In genomic region chr4:39544080-39544479, GRCh38 we compare ENCODE assay signal across 8 cellular contexts. TPM values are rescaled to one million over a fixed set of nuclear protein-coding genes. Genes with fewer than 3 reads are reported as not detected.
A peak's percentile ranks its signal among the peaks of the same experiment; 100 is the strongest.
DNase-seq lines count a peak whose midpoint lies in the region; ATAC-seq, FAIRE-seq and TF ChIP-seq lines count a peak whose summit lies in the region.
"Not testable (repeated sequence)": the region's sequence is repeated elsewhere in the genome, so short reads cannot be mapped to it uniquely, and the experiment has no call there.

No MANE protein-coding gene starts in this region.

- DNase-seq in A549 (ENCODE audit: low read depth in 1 of 2, low spot score in 1 of 2); GM23338 (ENCODE audit: low spot score); WTC11 (ENCODE audit: low spot score); endodermal cell; mesothelial cell of epicardium (ENCODE audit: low spot score in 2 of 2, unreplicated experiment in 2 of 2); neuronal stem cell (ENCODE audit: low spot score): not testable (repeated sequence)
- DNase-seq in NCI-H748 (lab: John Stamatoyannopoulos, UW; ENCODE audit: unreplicated experiment) (peak; percentile 27), stomach (peak; percentile 61)

- H3K36me3 ChIP-seq in GM23338 (ENCODE audit: insufficient read depth); endodermal cell (ENCODE audit: control insufficient read depth, insufficient read depth, low read length); neuronal stem cell (replicated peaks in 1 of 2; ENCODE audit: control insufficient read depth in 2 of 2, insufficient read depth in 2 of 2, low read length in 2 of 2); stomach: not testable (repeated sequence)

- not testable (repeated sequence) for TF ChIP-seq CTCF in A549 (IDR thresholded peaks at IDR 0.05); GM23338 (conservative IDR thresholded peaks at IDR 0.05; ENCODE audit: low read depth in 2 of 2); WTC11 (IDR thresholded peaks at IDR 0.05); endodermal cell (conservative IDR thresholded peaks at IDR 0.05); mesothelial cell of epicardium (IDR thresholded peaks at IDR 0.05; ENCODE audit: unreplicated experiment); stomach (IDR thresholded peaks at IDR 0.05)

- H3K4me1 Mint-ChIP-seq in GM23338 (peaks cover 29% of the 10 kb centered on the region), WTC11 (peaks cover 30% of the 10 kb centered on the region), mesothelial cell of epicardium (peaks cover 28% of the 10 kb centered on the region)
- not testable (repeated sequence) for H3K4me1 Mint-ChIP-seq in endodermal cell

- H3F3A ChIP-seq in GM23338 (replicated peaks; ENCODE audit: low read depth): not testable (repeated sequence)

- not testable (repeated sequence) for H3K79me2 ChIP-seq in GM23338 (replicated peaks; ENCODE audit: insufficient read depth)

- not testable (repeated sequence) for H3K79me1 ChIP-seq in neuronal stem cell (ENCODE audit: low read depth, low read length)

- CTCF ChIA-PET in A549 (lab: Yijun Ruan, JAX): interaction anchor here (2.2 kb wide), 1 partner anchor 75 kb away, joined by 4 read pairs; no protein-coding TSS in a partner anchor
- CTCF ChIA-PET in WTC11 (lab: Charles Lee): not testable (repeated sequence)

- not testable (repeated sequence) for H4K20me1 ChIP-seq in GM23338 (replicated peaks; ENCODE audit: insufficient read depth)

- H3K9ac ChIP-seq in endodermal cell (ENCODE audit: extremely low read depth, low read length, poor library complexity, severe bottlenecking): not testable (repeated sequence)
- H3K9ac ChIP-seq in neuronal stem cell (ENCODE audit: low read depth, low read length, poor library complexity): peak overlapping the region; percentile 30

- not testable (repeated sequence) for H2AFZ ChIP-seq in GM23338; neuronal stem cell (ENCODE audit: low read length)

- not testable (repeated sequence) for H3K36me3 Mint-ChIP-seq in GM23338 (ENCODE audit: low read depth); WTC11
- H3K36me3 Mint-ChIP-seq in endodermal cell (ENCODE audit: low read depth) (peaks cover 17% of the 10 kb centered on the region), mesothelial cell of epicardium (peaks cover 12% of the 10 kb centered on the region)

- not testable (repeated sequence) for H4K8ac ChIP-seq in neuronal stem cell (ENCODE audit: low read depth, low read length)

- TF ChIP-seq POLR2A in A549 (IDR thresholded peaks at IDR 0.05; ENCODE audit: low read length); stomach (IDR thresholded peaks at IDR 0.05): not testable (repeated sequence)

- not testable (repeated sequence) for H3K4ac ChIP-seq in neuronal stem cell (ENCODE audit: low read length)

- not testable (repeated sequence) for TF ChIP-seq EP300 in A549 (IDR thresholded peaks at IDR 0.05); stomach (IDR thresholded peaks at IDR 0.05)

- H3K9me3 ChIP-seq in A549; endodermal cell (ENCODE audit: control insufficient read depth, low read length); neuronal stem cell (replicated peaks in 1 of 2; ENCODE audit: control insufficient read depth in 2 of 2, insufficient read depth in 1 of 2, low read depth in 1 of 2, low read length in 2 of 2); stomach: not testable (repeated sequence)

- peak overlapping the region; percentile 13 for H3K18ac ChIP-seq in neuronal stem cell (ENCODE audit: low read length)

- not testable (repeated sequence) for H3K9me2 ChIP-seq in GM23338 (ENCODE audit: insufficient read depth)

- not testable (repeated sequence) for H3K4me3 Mint-ChIP-seq in GM23338, WTC11, endodermal cell, mesothelial cell of epicardium

- not testable (repeated sequence) for H4K91ac ChIP-seq in neuronal stem cell (ENCODE audit: low read depth, low read length, poor library complexity)

- not testable (repeated sequence) for H2AK5ac ChIP-seq in neuronal stem cell (ENCODE audit: low read depth, low read length)

- H3K27ac ChIP-seq in A549 (peak overlapping the region; percentile 79 to 90), GM23338 (ENCODE audit: low read depth) (0 out of 2 replicates have a peak overlapping the region, but pooled peaks have one; percentile 40), neuronal stem cell (replicated peaks; ENCODE audit: low read length) (peak overlapping the region; percentile 15), stomach (peak overlapping the region; percentile 51 to 70 (median 65))
- not testable (repeated sequence) for H3K27ac ChIP-seq in endodermal cell (ENCODE audit: low read depth, low read length)

- H2BK15ac ChIP-seq in neuronal stem cell (ENCODE audit: low read length): not testable (repeated sequence)

- H3K14ac ChIP-seq in neuronal stem cell (ENCODE audit: low read length): not testable (repeated sequence)

- not testable (repeated sequence) for H3K27me3 Mint-ChIP-seq in GM23338 (ENCODE audit: insufficient read depth, low read depth, poor library complexity); WTC11 (ENCODE audit: low read depth); endodermal cell (ENCODE audit: insufficient read depth); mesothelial cell of epicardium (ENCODE audit: low read depth)

- peak overlapping the region; percentile 84 for H3K4me2 ChIP-seq in A549
- not testable (repeated sequence) for H3K4me2 ChIP-seq in GM23338; neuronal stem cell (ENCODE audit: insufficient read depth, low read length, poor library complexity, severe bottlenecking)

- intact Hi-C loops in stomach (cut with DNase I; ENCODE audit: low total_unique reads): not testable (repeated sequence)

- not testable (repeated sequence) for H2BK5ac ChIP-seq in neuronal stem cell (ENCODE audit: low read length)

- H3K4me3 ChIP-seq in A549; GM23338; endodermal cell (ENCODE audit: low read length); neuronal stem cell (ENCODE audit: low read length in 2 of 2); stomach: not testable (repeated sequence)

- WGBS in A549 (ENCODE audit: missing lambda C conversion rate): 66% methylated on average over 2 of the region's 4 CpGs
- 92 to 95% methylated on average over 4 of the region's 4 CpGs for WGBS in endodermal cell (ENCODE audit: insufficient coverage in 1 of 2, insufficient read length in 1 of 2), 2 experiments
- no CpG with 5 or more reads among the region's 4 CpGs for WGBS in neuronal stem cell (ENCODE audit: extremely low coverage in 2 of 2, insufficient read length in 2 of 2, insufficient replicate concordance in 1 of 2), 2 donors
- WGBS in stomach, 5 donors: 46 to 69% (median 61%) methylated on average over 3 to 4 of the region's 4 CpGs

- H2BK120ac ChIP-seq in neuronal stem cell (ENCODE audit: low read depth, low read length): not testable (repeated sequence)

- H3K23ac ChIP-seq in neuronal stem cell (ENCODE audit: low read depth, low read length, poor library complexity): not testable (repeated sequence)

- H3K27ac Mint-ChIP-seq in GM23338: not testable (repeated sequence)
- H3K27ac Mint-ChIP-seq in WTC11 (peak overlapping the region; percentile 52), endodermal cell (peak overlapping the region; percentile 55), mesothelial cell of epicardium (peak overlapping the region; percentile 72)

- not testable (repeated sequence) for H3K9me3 Mint-ChIP-seq in GM23338, WTC11, endodermal cell, mesothelial cell of epicardium

- H2BK12ac ChIP-seq in neuronal stem cell (ENCODE audit: low read length): not testable (repeated sequence)

- H3K4me1 ChIP-seq in A549 (peaks cover 91% of the 10 kb centered on the region), GM23338 (ENCODE audit: insufficient read depth) (peaks cover 21% of the 10 kb centered on the region), stomach (peaks cover 17 to 57% (median 35%) of the 10 kb centered on the region in 4 donors)
- H3K4me1 ChIP-seq in endodermal cell (ENCODE audit: control insufficient read depth, insufficient read depth, low read length); neuronal stem cell (ENCODE audit: control insufficient read depth in 2 of 2, insufficient read depth in 1 of 2, low read depth in 1 of 2, low read length in 2 of 2): not testable (repeated sequence)

- not testable (repeated sequence) for H3K27me3 ChIP-seq in GM23338 (ENCODE audit: insufficient read depth); endodermal cell (ENCODE audit: control insufficient read depth, insufficient read depth, low read length, poor library complexity, severe bottlenecking); neuronal stem cell (ENCODE audit: control insufficient read depth in 3 of 3, insufficient read depth in 3 of 3, low read depth in 1 of 3, low read length in 3 of 3); stomach

- not testable (repeated sequence) for TF ChIP-seq RAD21 in A549 (conservative IDR thresholded peaks at IDR 0.05 in 1 of 2, IDR thresholded peaks at IDR 0.05 in 1 of 2)

- POLR2A ChIA-PET in A549 (lab: Yijun Ruan, JAX): not testable (repeated sequence)
- POLR2A ChIA-PET in WTC11 (lab: Charles Lee): interaction anchor here (0.6 kb wide), 1 partner anchor 19 kb away, joined by 4 read pairs; no protein-coding TSS in a partner anchor

- ATAC-seq in A549, GM23338, WTC11: not testable (repeated sequence)

- FAIRE-seq in A549 (lab: Jason Lieb, UNC): not testable (repeated sequence)

RNA-seq across cellular contexts. Expression of gene UGDH, which starts 16.8 kb away (rescaled TPM):
- polyA plus RNA-seq in A549 (2011; rRNA removed): 417 and 610 TPM in 2 replicates
- 219 and 276 TPM in 2 replicates for polyA plus RNA-seq in A549 (2012; cell fraction: cytosol; rRNA removed)
- polyA plus RNA-seq in A549 (2012; cell fraction: nucleus; rRNA removed): 133 and 438 TPM in 2 replicates
- 597 to 691 TPM (median 679 TPM) in 3 replicates for polyA plus RNA-seq in A549 (2017; fragmentation: RNase III; extraction: RNeasy Plus Mini Kit Qiagen cat#74134 plus additional on column Dnase treatment)
- polyA minus RNA-seq in A549 (2011; rRNA and poly(A)+ RNA removed): 250 and 294 TPM in 2 replicates
- total RNA-seq in GM23338 (2014; rRNA removed; shearing (Covaris generic)): 69.8 and 81.3 TPM in 2 replicates
- polyA plus RNA-seq in GM23338 (2016; fragmentation: Nextera tagmentation; extraction: Ambion mirVana): 45.8 and 48.9 TPM in 2 replicates
- 80.2 to 97.5 TPM (median 89.0 TPM) in 3 replicates for total RNA-seq in WTC11 (2021)
- 100 to 1,000 TPM; 137 to 141 TPM for total RNA-seq in endodermal cell
- polyA plus RNA-seq in endodermal cell (2013, experiment 1 of 2): 41.5 TPM
- 44.9 TPM for polyA plus RNA-seq in endodermal cell (2013, experiment 2 of 2)
- 76.2 to 77.1 TPM (median 76.6 TPM) in 3 replicates for total RNA-seq in mesothelial cell of epicardium
- polyA plus RNA-seq in neuronal stem cell (2013, experiment 1 of 2): 59.5 TPM
- 63.4 TPM for polyA plus RNA-seq in neuronal stem cell (2013, experiment 2 of 2)
- total RNA-seq in stomach: 100 to 1,000 TPM in 2 of 5 donors, 10 to 100 TPM in 3; 26.3 to 161 (median 95.0) TPM
- 10 to 100 TPM; 14.6 to 30.2 (median 24.2) TPM for polyA plus RNA-seq in stomach
